8 cellular contexts compared by ENCODE assay signal in genomic region chr3:16513141-16514020, GRCh38. TPM values are rescaled to one million over a fixed set of nuclear protein-coding genes. Genes with fewer than 3 reads are reported as not detected.
DNase-seq lines count a peak whose midpoint lies in the region; ATAC-seq and TF ChIP-seq lines count a peak whose summit lies in the region.

RFTN1 (minus strand) TSS chr3:16513699; CDS start chr3:16493869, 19,830 bp downstream.

- DNase-seq in BJ (ENCODE audit: low read depth) (no peak), T-helper 17 cell (peak; percentile 27 to 28 (median 27)), adrenal gland (peak in 6 of 7 donors; percentile 20 to 41 (median 34)), hepatic stellate cell (ENCODE audit: low spot score) (peak; percentile 76), retinal pigment epithelial cell (ENCODE audit: low read depth) (no peak), HPDE6-E6E7 (ENCODE audit: extremely low spot score) (no peak)

- TF ChIP-seq CTCF in BJ (IDR thresholded peaks at IDR 0.05; ENCODE audit: insufficient read depth, low read depth, low read length) (peak; percentile 9; the same call in 1 of the 2 replicates), adrenal gland (IDR thresholded peaks at IDR 0.05) (no peak), retinal pigment epithelial cell (conservative IDR thresholded peaks at IDR 0.05; ENCODE audit: low read depth, low read length) (no peak)

- ATAC-seq in HG02798 (IDR thresholded peaks at IDR 0.05; ENCODE audit: poor library complexity, unreplicated experiment) (peak; percentile 11), T-helper 17 cell (peak; percentile 23), HG03159 (IDR thresholded peaks at IDR 0.05; ENCODE audit: unreplicated experiment) (no peak)

- no peak for TF ChIP-seq POLR2A in adrenal gland (IDR thresholded peaks at IDR 0.05)

- 0 to 1% (median 1%) methylated on average over 2 to 92 of the region's 92 CpGs for WGBS in adrenal gland, 4 donors

- peaks cover 2% of the 10 kb centered on the region for H3K36me3 Mint-ChIP-seq in T-helper 17 cell (ENCODE audit: low read depth)

- H3K4me3 ChIP-seq in BJ (ENCODE audit: low read depth, low read length) (peak within 1 kb of the TSS; percentile 76), adrenal gland (peak within 1 kb of the TSS; percentile 16 to 60 (median 21)), retinal pigment epithelial cell (ENCODE audit: low read length) (peak within 1 kb of the TSS; percentile 96)

- intact Hi-C loops in adrenal gland (cut with DNase I) = no loop called here

- H3K27ac Mint-ChIP-seq in T-helper 17 cell = peak within 1 kb of the TSS; percentile 98

- H3K27me3 ChIP-seq in BJ (ENCODE audit: control insufficient read depth, insufficient read depth, low read length) (no peaks in the 10 kb centered on the region), adrenal gland (peaks cover 5% of the 10 kb centered on the region)

- H3K4me3 Mint-ChIP-seq in T-helper 17 cell = peak within 1 kb of the TSS; percentile 97

- peaks cover 0 to 22% of the 10 kb centered on the region in 2 donors for H3K4me1 ChIP-seq in adrenal gland (replicated peaks in 1 of 2)

- H3K36me3 ChIP-seq in BJ (ENCODE audit: control insufficient read depth, insufficient read depth, low read length) (no peaks in the 10 kb centered on the region), adrenal gland (replicated peaks in 1 of 2) (no peaks in the 10 kb centered on the region)

- peaks cover 55% of the 10 kb centered on the region for H3K4me1 Mint-ChIP-seq in T-helper 17 cell

- CTCF ChIA-PET in BJ (lab: Yijun Ruan, JAX) = interaction anchor here (1.0 to 1.3 kb wide), 3 partner anchors 9 to 223 kb away, joined by 3 read pairs; no protein-coding TSS in a partner anchor

- no peaks in the 10 kb centered on the region for H3K27me3 Mint-ChIP-seq in T-helper 17 cell

- POLR2A ChIA-PET in BJ (lab: Charles Lee) = interaction anchor here (1.0 kb wide), 1 partner anchor 180 kb away, joined by 4 read pairs; no protein-coding TSS in a partner anchor

- H3K9me3 ChIP-seq in T-helper 17 cell (ENCODE audit: control insufficient read depth, low read length, poor library complexity, severe bottlenecking) = no peaks in the 10 kb centered on the region
- H3K9me3 ChIP-seq in adrenal gland (replicated peaks in 1 of 3) = no peaks in the 10 kb centered on the region

- peak within 1 kb of the TSS in 4 of 5 donors; percentile 17 to 90 (median 72) for H3K27ac ChIP-seq in adrenal gland

RNA-seq across cellular contexts. Expression of gene RFTN1, which starts in this region (rescaled TPM):
- polyA plus RNA-seq in BJ (2011; rRNA removed) (42.1 and 49.0 TPM in 2 replicates), adrenal gland (10 to 100 TPM; 10.3 to 15.6 (median 11.8) TPM)
- 37.1 and 45.5 TPM in 2 replicates for polyA minus RNA-seq in BJ (2011; rRNA and poly(A)+ RNA removed)
- total RNA-seq in T-helper 17 cell (10 to 100 TPM; 51.8 to 55.8 TPM), adrenal gland (10 to 100 TPM in 6 of 8 donors, 1 to 10 TPM in 2; 8.3 to 35.7 (median 23.3) TPM)

Comparison
In these comparisons a context has a peak if more than half of its experiments do, and no peak if none do; other contexts are left out.
1. DNase-seq: peak in T-helper 17 cell (3 of 3), adrenal gland (6 of 7) and hepatic stellate cell (single experiment); none in BJ (single experiment), retinal pigment epithelial cell (single experiment) and HPDE6-E6E7 (single experiment).
2. H3K4me3 ChIP-seq: peak in every context shown above with its lines; median percentile 96 in retinal pigment epithelial cell; 76 in BJ; 21 in adrenal gland.